In the genomic region with DNA sequence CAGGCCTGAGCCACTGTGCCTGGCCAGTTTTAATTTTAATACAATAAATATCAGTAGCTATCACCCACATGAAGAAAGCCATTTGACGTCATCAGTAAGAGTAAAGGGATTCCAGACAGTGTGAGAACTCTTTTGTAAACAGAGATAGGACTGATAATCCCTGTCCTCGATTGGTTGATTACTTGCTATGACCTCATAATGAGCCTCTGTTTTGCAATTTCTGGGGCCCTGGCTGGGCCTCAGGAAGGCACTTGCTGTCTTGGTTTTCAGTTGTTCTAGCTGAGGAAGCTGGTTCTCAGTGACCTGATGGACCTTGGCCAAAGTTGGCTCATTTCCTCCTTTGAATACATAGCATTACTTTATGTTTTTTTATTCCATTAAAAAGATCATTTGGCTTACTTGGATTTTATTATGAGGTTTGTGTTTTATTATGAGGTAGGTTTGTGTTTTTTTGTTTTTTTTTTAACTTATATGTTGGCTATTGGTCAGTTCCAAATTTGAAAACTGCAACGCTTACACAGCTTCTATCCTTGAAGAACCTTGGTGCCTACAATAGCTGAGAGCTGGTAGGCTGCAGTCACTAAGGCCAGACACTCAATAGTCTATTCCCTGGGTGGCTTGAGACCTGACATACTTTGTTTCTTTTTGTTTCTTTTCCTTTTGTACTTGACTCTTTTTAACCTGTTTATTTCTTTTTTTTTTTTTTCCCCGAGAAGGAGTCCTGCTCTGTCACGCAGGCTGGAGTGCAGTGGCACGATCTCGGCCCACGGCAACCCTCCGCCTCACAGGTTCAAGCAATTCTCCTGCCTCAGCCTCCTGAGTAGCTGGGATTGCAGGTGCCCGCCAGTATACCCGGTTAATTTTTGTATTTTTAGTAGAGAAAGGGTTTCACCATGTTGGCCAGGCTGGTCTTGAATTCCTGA, we compare ENCODE assay signal across 1 cellular context.
A peak's percentile ranks its signal among the peaks of the same experiment; 100 is the strongest.
TF ChIP-seq lines count a peak whose summit lies in the region.

No MANE protein-coding gene starts in this region.

TF ChIP-seq in HEK293, 187 proteins besides CTCF, POLR2A, EP300 and RAD21 (continued from another document):
- TF ChIP-seq ZNF501 (tag by site-specific recombination; IDR thresholded peaks at IDR 0.05), result no peak
- no peak for TF ChIP-seq GLI4 (tag by site-specific recombination; IDR thresholded peaks at IDR 0.05)
- no peak for TF ChIP-seq ZSCAN30 (tag by site-specific recombination; IDR thresholded peaks at IDR 0.05)
- no peak for TF ChIP-seq ZBTB8A (tag by site-specific recombination; IDR thresholded peaks at IDR 0.05)
- no peak for TF ChIP-seq ZFP37 (tag by site-specific recombination; IDR thresholded peaks at IDR 0.05)
- 0 out of 2 replicates have a peak, but pooled peaks have one; percentile 9 for TF ChIP-seq SP2 (tag by site-specific recombination; IDR thresholded peaks at IDR 0.05)
- TF ChIP-seq, protein P1, sequence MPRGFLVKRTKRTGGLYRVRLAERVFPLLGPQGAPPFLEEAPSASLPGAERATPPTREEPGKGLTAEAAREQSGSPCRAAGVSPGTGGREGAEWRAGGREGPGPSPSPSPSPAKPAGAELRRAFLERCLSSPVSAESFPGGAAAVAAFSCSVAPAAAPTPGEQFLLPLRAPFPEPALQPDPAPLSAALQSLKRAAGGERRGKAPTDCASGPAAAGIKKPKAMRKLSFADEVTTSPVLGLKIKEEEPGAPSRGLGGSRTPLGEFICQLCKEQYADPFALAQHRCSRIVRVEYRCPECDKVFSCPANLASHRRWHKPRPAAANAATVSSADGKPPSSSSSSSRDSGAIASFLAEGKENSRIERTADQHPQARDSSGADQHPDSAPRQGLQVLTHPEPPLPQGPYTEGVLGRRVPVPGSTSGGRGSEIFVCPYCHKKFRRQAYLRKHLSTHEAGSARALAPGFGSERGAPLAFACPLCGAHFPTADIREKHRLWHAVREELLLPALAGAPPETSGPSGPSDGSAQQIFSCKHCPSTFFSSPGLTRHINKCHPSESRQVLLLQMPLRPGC (tag by site-specific recombination; IDR thresholded peaks at IDR 0.05), result peak; percentile 45; the same call in 1 of the 2 replicates
- TF ChIP-seq ZBTB20 (tag by site-specific recombination; IDR thresholded peaks at IDR 0.05), result no peak
- TF ChIP-seq ZNF521 (tag by site-specific recombination; IDR thresholded peaks at IDR 0.05), result no peak
- TF ChIP-seq ZNF585B (tag by site-specific recombination; IDR thresholded peaks at IDR 0.05), result no peak
- no peak for TF ChIP-seq GFI1B (tag by site-specific recombination; IDR thresholded peaks at IDR 0.05)
- no peak for TF ChIP-seq ZNF514 (tag by site-specific recombination; IDR thresholded peaks at IDR 0.05)
- no peak for TF ChIP-seq YY1 (tag by site-specific recombination; IDR thresholded peaks at IDR 0.05)
- TF ChIP-seq ZBTB48 (tag by site-specific recombination; IDR thresholded peaks at IDR 0.05), result no peak
- TF ChIP-seq ZNF48 (tag by site-specific recombination; IDR thresholded peaks at IDR 0.05), result no peak
- no peak for TF ChIP-seq GLIS2 (tag by site-specific recombination; IDR thresholded peaks at IDR 0.05)
- TF ChIP-seq ZNF776 (tag by site-specific recombination; IDR thresholded peaks at IDR 0.05; ENCODE audit: borderline replicate concordance), result no peak
- TF ChIP-seq ZNF473 (tag by site-specific recombination; IDR thresholded peaks at IDR 0.05), result no peak
- TF ChIP-seq, protein P2, sequence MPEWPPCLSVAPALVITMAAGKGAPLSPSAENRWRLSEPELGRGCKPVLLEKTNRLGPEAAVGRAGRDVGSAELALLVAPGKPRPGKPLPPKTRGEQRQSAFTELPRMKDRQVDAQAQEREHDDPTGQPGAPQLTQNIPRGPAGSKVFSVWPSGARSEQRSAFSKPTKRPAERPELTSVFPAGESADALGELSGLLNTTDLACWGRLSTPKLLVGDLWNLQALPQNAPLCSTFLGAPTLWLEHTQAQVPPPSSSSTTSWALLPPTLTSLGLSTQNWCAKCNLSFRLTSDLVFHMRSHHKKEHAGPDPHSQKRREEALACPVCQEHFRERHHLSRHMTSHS (tag by site-specific recombination; IDR thresholded peaks at IDR 0.05), result no peak
- TF ChIP-seq, protein P3, sequence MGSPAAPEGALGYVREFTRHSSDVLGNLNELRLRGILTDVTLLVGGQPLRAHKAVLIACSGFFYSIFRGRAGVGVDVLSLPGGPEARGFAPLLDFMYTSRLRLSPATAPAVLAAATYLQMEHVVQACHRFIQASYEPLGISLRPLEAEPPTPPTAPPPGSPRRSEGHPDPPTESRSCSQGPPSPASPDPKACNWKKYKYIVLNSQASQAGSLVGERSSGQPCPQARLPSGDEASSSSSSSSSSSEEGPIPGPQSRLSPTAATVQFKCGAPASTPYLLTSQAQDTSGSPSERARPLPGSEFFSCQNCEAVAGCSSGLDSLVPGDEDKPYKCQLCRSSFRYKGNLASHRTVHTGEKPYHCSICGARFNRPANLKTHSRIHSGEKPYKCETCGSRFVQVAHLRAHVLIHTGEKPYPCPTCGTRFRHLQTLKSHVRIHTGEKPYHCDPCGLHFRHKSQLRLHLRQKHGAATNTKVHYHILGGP (tag by site-specific recombination; IDR thresholded peaks at IDR 0.05), result no peak
- no peak for TF ChIP-seq ZSCAN23 (tag by site-specific recombination; IDR thresholded peaks at IDR 0.05)
- TF ChIP-seq KLF7 (tag by site-specific recombination; IDR thresholded peaks at IDR 0.05; ENCODE audit: borderline replicate concordance), result no peak
- no peak for TF ChIP-seq ZNF561 (tag by site-specific recombination; IDR thresholded peaks at IDR 0.05; ENCODE audit: borderline replicate concordance)
- no peak for TF ChIP-seq ZNF530 (tag by site-specific recombination; IDR thresholded peaks at IDR 0.05; ENCODE audit: low read depth)
- TF ChIP-seq, protein P4, sequence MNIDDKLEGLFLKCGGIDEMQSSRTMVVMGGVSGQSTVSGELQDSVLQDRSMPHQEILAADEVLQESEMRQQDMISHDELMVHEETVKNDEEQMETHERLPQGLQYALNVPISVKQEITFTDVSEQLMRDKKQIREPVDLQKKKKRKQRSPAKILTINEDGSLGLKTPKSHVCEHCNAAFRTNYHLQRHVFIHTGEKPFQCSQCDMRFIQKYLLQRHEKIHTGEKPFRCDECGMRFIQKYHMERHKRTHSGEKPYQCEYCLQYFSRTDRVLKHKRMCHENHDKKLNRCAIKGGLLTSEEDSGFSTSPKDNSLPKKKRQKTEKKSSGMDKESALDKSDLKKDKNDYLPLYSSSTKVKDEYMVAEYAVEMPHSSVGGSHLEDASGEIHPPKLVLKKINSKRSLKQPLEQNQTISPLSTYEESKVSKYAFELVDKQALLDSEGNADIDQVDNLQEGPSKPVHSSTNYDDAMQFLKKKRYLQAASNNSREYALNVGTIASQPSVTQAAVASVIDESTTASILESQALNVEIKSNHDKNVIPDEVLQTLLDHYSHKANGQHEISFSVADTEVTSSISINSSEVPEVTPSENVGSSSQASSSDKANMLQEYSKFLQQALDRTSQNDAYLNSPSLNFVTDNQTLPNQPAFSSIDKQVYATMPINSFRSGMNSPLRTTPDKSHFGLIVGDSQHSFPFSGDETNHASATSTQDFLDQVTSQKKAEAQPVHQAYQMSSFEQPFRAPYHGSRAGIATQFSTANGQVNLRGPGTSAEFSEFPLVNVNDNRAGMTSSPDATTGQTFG (tag by site-specific recombination; IDR thresholded peaks at IDR 0.05; ENCODE audit: borderline replicate concordance), result no peak
- TF ChIP-seq MZF1 (tag by site-specific recombination; IDR thresholded peaks at IDR 0.05; ENCODE audit: borderline replicate concordance), result no peak
- TF ChIP-seq, protein P5, sequence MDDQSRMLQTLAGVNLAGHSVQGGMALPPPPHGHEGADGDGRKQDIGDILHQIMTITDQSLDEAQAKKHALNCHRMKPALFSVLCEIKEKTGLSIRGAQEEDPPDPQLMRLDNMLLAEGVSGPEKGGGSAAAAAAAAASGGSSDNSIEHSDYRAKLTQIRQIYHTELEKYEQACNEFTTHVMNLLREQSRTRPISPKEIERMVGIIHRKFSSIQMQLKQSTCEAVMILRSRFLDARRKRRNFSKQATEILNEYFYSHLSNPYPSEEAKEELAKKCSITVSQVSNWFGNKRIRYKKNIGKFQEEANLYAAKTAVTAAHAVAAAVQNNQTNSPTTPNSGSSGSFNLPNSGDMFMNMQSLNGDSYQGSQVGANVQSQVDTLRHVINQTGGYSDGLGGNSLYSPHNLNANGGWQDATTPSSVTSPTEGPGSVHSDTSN (CRISPR knock-in tag; IDR thresholded peaks at IDR 0.05), result no peak
- TF ChIP-seq ZNF555 (tag by site-specific recombination; conservative IDR thresholded peaks at IDR 0.05), result no peak
- 0 out of 2 replicates have a peak, but pooled peaks have one; percentile 28 for TF ChIP-seq ZNF76 (tag by site-specific recombination; IDR thresholded peaks at IDR 0.05; ENCODE audit: borderline replicate concordance, low read depth)
- TF ChIP-seq ZNF169 (tag by site-specific recombination; IDR thresholded peaks at IDR 0.05), result no peak
- TF ChIP-seq, protein P6, sequence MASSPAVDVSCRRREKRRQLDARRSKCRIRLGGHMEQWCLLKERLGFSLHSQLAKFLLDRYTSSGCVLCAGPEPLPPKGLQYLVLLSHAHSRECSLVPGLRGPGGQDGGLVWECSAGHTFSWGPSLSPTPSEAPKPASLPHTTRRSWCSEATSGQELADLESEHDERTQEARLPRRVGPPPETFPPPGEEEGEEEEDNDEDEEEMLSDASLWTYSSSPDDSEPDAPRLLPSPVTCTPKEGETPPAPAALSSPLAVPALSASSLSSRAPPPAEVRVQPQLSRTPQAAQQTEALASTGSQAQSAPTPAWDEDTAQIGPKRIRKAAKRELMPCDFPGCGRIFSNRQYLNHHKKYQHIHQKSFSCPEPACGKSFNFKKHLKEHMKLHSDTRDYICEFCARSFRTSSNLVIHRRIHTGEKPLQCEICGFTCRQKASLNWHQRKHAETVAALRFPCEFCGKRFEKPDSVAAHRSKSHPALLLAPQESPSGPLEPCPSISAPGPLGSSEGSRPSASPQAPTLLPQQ (tag by site-specific recombination; IDR thresholded peaks at IDR 0.05), result 0 out of 2 replicates have a peak, but pooled peaks have one; percentile 14
- 0 out of 2 replicates have a peak, but pooled peaks have one; percentile 36 for TF ChIP-seq ZEB2 (tag by site-specific recombination; IDR thresholded peaks at IDR 0.05)
- no peak for TF ChIP-seq SALL2 (tag by site-specific recombination; IDR thresholded peaks at IDR 0.05; ENCODE audit: borderline replicate concordance)
